In genomic region chr7:2504128-2504817, GRCh38 we compare ENCODE assay signal across 19 cellular contexts. TPM values are rescaled to one million over a fixed set of nuclear protein-coding genes. Genes with fewer than 3 reads are reported as not detected.
DNase-seq lines count a peak whose midpoint lies in the region; ATAC-seq, FAIRE-seq and TF ChIP-seq lines count a peak whose summit lies in the region.
"Had no signal": no experiment of that assay in that cellular context is flagged by ENCODE, and none has a peak within 500 bp of the region (broad histone marks: within the 10 kb centered on the region; RNA-seq: fewer than 3 reads in every experiment).

No MANE protein-coding gene starts in this region.

- intact Hi-C loops in ovary (cut with DNase I) = no loop called here

- no peak overlapping the region for H3K4me3 ChIP-seq in A549
- H3K4me3 ChIP-seq in BLaER1 treated with 17β-estradiol and CSF1 and Interleukin-3, amounts not matched to agents 10 nM and 100 nM = no peak overlapping the region
- H3K4me3 ChIP-seq in neural progenitor cell = no peak overlapping the region
- no peak overlapping the region for H3K4me3 ChIP-seq in ovary
- H3K4me3 ChIP-seq: GM12878, GM23248 had no signal

- peak overlapping the region in 2 of 11 experiments; percentile 20 to 35; a peak in 2 of 22 replicates for H3K9ac ChIP-seq in BLaER1 treated with 17β-estradiol and CSF1 and Interleukin-3, amounts not matched to agents 10 nM and 100 nM
- H3K9ac ChIP-seq in neural progenitor cell = no peak overlapping the region
- H3K9ac ChIP-seq: GM23248 had no signal

- H3K36me3 Mint-ChIP-seq in neural progenitor cell = no peaks in the 10 kb centered on the region
- H3K36me3 Mint-ChIP-seq: CD8-positive, alpha-beta memory T cell had no signal

- H3F3A ChIP-seq in neural progenitor cell (ENCODE audit: low read depth) = peaks cover 40% of the 10 kb centered on the region

- H3K36me3 ChIP-seq in BLaER1 treated with 17β-estradiol and CSF1 and Interleukin-3, amounts not matched to agents 10 nM and 100 nM = no peaks in the 10 kb centered on the region
- H3K36me3 ChIP-seq in neural progenitor cell = no peaks in the 10 kb centered on the region
- no peaks in the 10 kb centered on the region for H3K36me3 ChIP-seq in ovary
- H3K36me3 ChIP-seq: BE2C had no signal

- peaks cover 17% of the 10 kb centered on the region for H3K27me3 Mint-ChIP-seq in neural progenitor cell (ENCODE audit: insufficient read depth, low read depth)
- H3K27me3 Mint-ChIP-seq: CD8-positive, alpha-beta memory T cell had no signal

- H3K79me2 ChIP-seq in neural progenitor cell (ENCODE audit: low read depth) = no peaks in the 10 kb centered on the region

- no peak for ATAC-seq in A549
- ATAC-seq: GM12878 had no signal

- no peak for TF ChIP-seq EP300 in A549 (IDR thresholded peaks at IDR 0.05)
- TF ChIP-seq EP300 in ovary (IDR thresholded peaks at IDR 0.05) = no peak

- WGBS in A549 (ENCODE audit: missing lambda C conversion rate) = 76% methylated on average over 11 of the region's 18 CpGs
- WGBS in ovary, 3 donors = 82 to 89% (median 85%) methylated on average over 17 to 18 of the region's 18 CpGs

- DNase-seq in A549 (ENCODE audit: low read depth in 1 of 2, low spot score in 1 of 2) (no peak), SW480 (ENCODE audit: low spot score) (peak; percentile 80), neural progenitor cell (ENCODE audit: low spot score) (no peak), SHP77 (lab: John Stamatoyannopoulos, UW) (no peak), NCI-H2029 (lab: John Stamatoyannopoulos, UW) (no peak), ovary (no peak)
- no peak for DNase-seq in activated T-cell treated with anti-CD3 and anti-CD28 coated beads, Interleukin-2, amount 50 U/mL, for 1 hour
- DNase-seq: BE2C; CD8-positive, alpha-beta memory T cell; DMS79; GM23248; IMR-90 had no signal

- H3K27ac ChIP-seq in A549 = no peak overlapping the region
- H3K27ac ChIP-seq in BLaER1 treated with 17β-estradiol and CSF1 and Interleukin-3, amounts not matched to agents 10 nM and 100 nM = peak overlapping the region in 3 of 11 experiments; percentile 2 to 20 (median 7); a peak in 3 of 22 replicates
- H3K27ac ChIP-seq in neural progenitor cell = no peak overlapping the region
- no peak overlapping the region for H3K27ac ChIP-seq in ovary
- H3K27ac ChIP-seq: GM23248 had no signal

- CTCF ChIA-PET in A549 (lab: Yijun Ruan, JAX) = interaction anchor here (1.1 to 4.8 kb wide), 2 partner anchors 35 to 50 kb away, joined by 3 to 28 read pairs; no protein-coding TSS in a partner anchor

- TF ChIP-seq POLR2A in A549 (IDR thresholded peaks at IDR 0.05; ENCODE audit: low read length) (no peak), ovary (IDR thresholded peaks at IDR 0.05) (no peak)

- H3K4me2 ChIP-seq in A549 = no peak overlapping the region
- H3K4me2 ChIP-seq in BLaER1 treated with 17β-estradiol and CSF1 and Interleukin-3, amounts not matched to agents 10 nM and 100 nM = peak overlapping the region in 10 of 11 experiments; percentile 51 to 98 (median 82); a peak in 18 of 22 replicates
- H3K4me2 ChIP-seq in neural progenitor cell = no peak overlapping the region

- H3K9me3 ChIP-seq in A549 (no peaks in the 10 kb centered on the region), neural progenitor cell (ENCODE audit: low read depth) (no peaks in the 10 kb centered on the region), ovary (no peaks in the 10 kb centered on the region)
- H3K9me3 ChIP-seq in BLaER1 treated with 17β-estradiol and CSF1 and Interleukin-3, amounts not matched to agents 10 nM and 100 nM (replicated peaks in 1 of 11) = no peaks in the 10 kb centered on the region
- H3K9me3 ChIP-seq: BE2C had no signal

- POLR2A ChIA-PET in A549 (lab: Yijun Ruan, JAX) = no interaction called here

- H3K4me3 Mint-ChIP-seq in neural progenitor cell = peak overlapping the region; percentile 30
- H3K4me3 Mint-ChIP-seq: CD8-positive, alpha-beta memory T cell had no signal

- H3K9me3 Mint-ChIP-seq in neural progenitor cell = no peaks in the 10 kb centered on the region
- H3K9me3 Mint-ChIP-seq: CD8-positive, alpha-beta memory T cell had no signal

- TF ChIP-seq CTCF in A549 (IDR thresholded peaks at IDR 0.05) (no peak), neural progenitor cell (IDR thresholded peaks at IDR 0.05) (no peak), ovary (IDR thresholded peaks at IDR 0.05) (no peak)

- no peak for FAIRE-seq in A549 (lab: Jason Lieb, UNC)
- FAIRE-seq: A204.1, GM12878, GM18507, H54 had no signal

- 0 out of 22 replicates have a peak, but pooled peaks cover 0 to 3% (median 0%) of the 10 kb centered on the region in 11 experiments for H4K20me1 ChIP-seq in BLaER1 treated with 17β-estradiol and CSF1 and Interleukin-3, amounts not matched to agents 10 nM and 100 nM
- H4K20me1 ChIP-seq in neural progenitor cell (ENCODE audit: low read depth) = no peaks in the 10 kb centered on the region

- no peak for TF ChIP-seq RAD21 in A549 (conservative IDR thresholded peaks at IDR 0.05 in 1 of 2, IDR thresholded peaks at IDR 0.05 in 1 of 2)

- no peaks in the 10 kb centered on the region for H3K4me1 ChIP-seq in A549
- peaks cover 30 to 100% (median 98%) of the 10 kb centered on the region in 10 experiments for H3K4me1 ChIP-seq in BLaER1 treated with 17β-estradiol and CSF1 and Interleukin-3, amounts not matched to agents 10 nM and 100 nM
- peaks cover 35% of the 10 kb centered on the region for H3K4me1 ChIP-seq in neural progenitor cell
- H3K4me1 ChIP-seq in ovary (ENCODE audit: insufficient read depth) = no peaks in the 10 kb centered on the region

- H2AFZ ChIP-seq in neural progenitor cell (replicated peaks) = no peak overlapping the region
- H2AFZ ChIP-seq: GM23248 had no signal

- peaks cover 0 to 21% (median 0%) of the 10 kb centered on the region in 11 experiments; a peak in 4 of 22 replicates for H3K27me3 ChIP-seq in BLaER1 treated with 17β-estradiol and CSF1 and Interleukin-3, amounts not matched to agents 10 nM and 100 nM
- H3K27me3 ChIP-seq in neural progenitor cell = no peaks in the 10 kb centered on the region
- no peaks in the 10 kb centered on the region for H3K27me3 ChIP-seq in ovary
- H3K27me3 ChIP-seq: BE2C had no signal

- H3K27ac Mint-ChIP-seq in neural progenitor cell = peak overlapping the region; percentile 78
- H3K27ac Mint-ChIP-seq: CD8-positive, alpha-beta memory T cell had no signal

- peaks cover 59% of the 10 kb centered on the region for H3K4me1 Mint-ChIP-seq in neural progenitor cell

TF ChIP-seq in A549, 52 proteins besides CTCF, POLR2A, EP300 and RAD21:
- TF ChIP-seq, protein P1, sequence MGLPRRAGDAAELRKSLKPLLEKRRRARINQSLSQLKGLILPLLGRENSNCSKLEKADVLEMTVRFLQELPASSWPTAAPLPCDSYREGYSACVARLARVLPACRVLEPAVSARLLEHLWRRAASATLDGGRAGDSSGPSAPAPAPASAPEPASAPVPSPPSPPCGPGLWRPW (IDR thresholded peaks at IDR 0.05) = no peak
- TF ChIP-seq HDAC2 (IDR thresholded peaks at IDR 0.05) = 0 out of 2 replicates have a peak, but pooled peaks have one; percentile 28
TF ChIP-seq in A549: peak in this region for 1.

RNA-seq across cellular contexts. Expression of gene LFNG, which starts 15.3 kb away (rescaled TPM):
- polyA plus RNA-seq in A549 (2011; rRNA removed) = 2.3 and 2.9 TPM in 2 replicates
- polyA plus RNA-seq in A549 (2012; cell fraction: cytosol; rRNA removed) = 4.7 and 6.4 TPM in 2 replicates
- 10.0 and 15.6 TPM in 2 replicates for polyA plus RNA-seq in A549 (2012; cell fraction: nucleus; rRNA removed)
- polyA plus RNA-seq in A549 (2017; fragmentation: RNase III; extraction: RNeasy Plus Mini Kit Qiagen cat#74134 plus additional on column Dnase treatment) = 5.8 to 7.3 TPM (median 6.3 TPM) in 3 replicates
- polyA minus RNA-seq in A549 (2011; rRNA and poly(A)+ RNA removed) = 2.7 and 3.0 TPM in 2 replicates
- 58.0 and 177 TPM in 2 replicates for total RNA-seq in neural progenitor cell (ENCODE audit: low replicate concordance)
- 1 to 10 TPM in 6 of 7 donors, under 1 TPM in 1; 0.86 to 8.2 (median 3.3) TPM for total RNA-seq in ovary
- 1 to 10 TPM; 2.3 to 4.1 TPM for polyA plus RNA-seq in ovary

RNA-seq across cellular contexts. Expression of gene GRIFIN, which starts 28.1 kb away (rescaled TPM):
- not detected in 2 replicates for polyA plus RNA-seq in A549 (2011; rRNA removed)
- not detected in 2 replicates for polyA plus RNA-seq in A549 (2012; cell fraction: cytosol; rRNA removed)
- polyA plus RNA-seq in A549 (2012; cell fraction: nucleus; rRNA removed) = not detected in 2 replicates
- polyA plus RNA-seq in A549 (2017; fragmentation: RNase III; extraction: RNeasy Plus Mini Kit Qiagen cat#74134 plus additional on column Dnase treatment) = not detected in 3 replicates
- not detected in 2 replicates for polyA minus RNA-seq in A549 (2011; rRNA and poly(A)+ RNA removed)
- not detected in 2 replicates for total RNA-seq in neural progenitor cell (ENCODE audit: low replicate concordance)
- total RNA-seq in ovary = not detected
- not detected for polyA plus RNA-seq in ovary
- total RNA-seq: CD8-positive, alpha-beta memory T cell; G401; GM12878; GM23248; IMR-90 had no signal
- polyA plus RNA-seq: AG04450; CD8-positive, alpha-beta memory T cell; GM12878; GM23248; IMR-90 had no signal

RNA-seq across cellular contexts. Expression of gene BRAT1, which starts 51.1 kb away (rescaled TPM):
- polyA plus RNA-seq in A549 (2011; rRNA removed) = 11.9 and 13.3 TPM in 2 replicates
- 35.3 and 50.2 TPM in 2 replicates for polyA plus RNA-seq in A549 (2012; cell fraction: cytosol; rRNA removed)
- polyA plus RNA-seq in A549 (2012; cell fraction: nucleus; rRNA removed) = 140 and 205 TPM in 2 replicates
- 22.6 to 25.6 TPM (median 24.4 TPM) in 3 replicates for polyA plus RNA-seq in A549 (2017; fragmentation: RNase III; extraction: RNeasy Plus Mini Kit Qiagen cat#74134 plus additional on column Dnase treatment)
- polyA minus RNA-seq in A549 (2011; rRNA and poly(A)+ RNA removed) = 12.4 and 13.3 TPM in 2 replicates
- total RNA-seq in neural progenitor cell (ENCODE audit: low replicate concordance) = 9.3 and 52.2 TPM in 2 replicates
- total RNA-seq in ovary = 10 to 100 TPM; 26.9 to 33.5 (median 30.2) TPM
- polyA plus RNA-seq in ovary = 10 to 100 TPM in 1 of 2 donors, 1 to 10 TPM in 1; 1.3 to 39.1 TPM

RNA-seq across cellular contexts. Expression of gene IQCE, which starts 54.5 kb away (rescaled TPM):
- polyA plus RNA-seq in A549 (2011; rRNA removed) (10.1 and 10.6 TPM in 2 replicates), A549 (2017; fragmentation: RNase III; extraction: RNeasy Plus Mini Kit Qiagen cat#74134 plus additional on column Dnase treatment) (11.3 to 13.0 TPM (median 12.8 TPM) in 3 replicates), ovary (1 to 10 TPM; 4.4 to 6.8 TPM)
- 8.9 and 9.3 TPM in 2 replicates for polyA plus RNA-seq in A549 (2012; cell fraction: cytosol; rRNA removed)
- polyA plus RNA-seq in A549 (2012; cell fraction: nucleus; rRNA removed) = 16.7 and 18.2 TPM in 2 replicates
- polyA minus RNA-seq in A549 (2011; rRNA and poly(A)+ RNA removed) = 10.6 and 13.3 TPM in 2 replicates
- total RNA-seq in neural progenitor cell (ENCODE audit: low replicate concordance) (4.6 and 10.1 TPM in 2 replicates), ovary (10 to 100 TPM in 6 of 7 donors, 1 to 10 TPM in 1; 7.2 to 19.2 (median 14.1) TPM)

Comparison
In these comparisons a context has a peak if more than half of its experiments do, and no peak if none do; other contexts are left out.
1. H3K4me2 ChIP-seq: peak in BLaER1 treated with 17β-estradiol and CSF1 and Interleukin-3, amounts not matched to agents 10 nM and 100 nM (10 of 11); none in A549 (single experiment) and neural progenitor cell (single experiment).